In the genomic region with DNA sequence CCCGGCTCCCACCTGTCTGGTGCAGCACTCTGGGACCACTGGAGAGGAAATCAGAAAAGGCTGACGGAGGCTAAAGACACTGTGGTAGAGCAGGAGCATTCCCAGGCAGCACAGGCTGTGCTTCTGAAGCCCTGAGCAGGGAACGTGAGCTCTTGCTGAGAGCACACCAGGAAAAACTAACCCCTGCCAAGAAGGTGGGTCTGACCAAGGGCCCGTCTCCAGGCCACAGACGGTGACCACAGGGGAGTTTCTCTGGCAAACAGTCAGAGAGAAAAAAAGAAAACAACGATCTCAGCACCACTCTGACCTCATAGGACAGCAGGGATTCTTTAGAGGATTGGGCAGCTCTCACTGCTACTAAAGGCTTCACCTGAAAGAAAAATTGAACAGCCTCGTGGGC, we compare ENCODE assay signal across 15 cellular contexts.
DNase-seq lines count a peak whose midpoint lies in the region; ATAC-seq and TF ChIP-seq lines count a peak whose summit lies in the region.
"Had no signal": no experiment of that assay in that cellular context is flagged by ENCODE, and none has a peak within 500 bp of the region (broad histone marks: within the 10 kb centered on the region; RNA-seq: fewer than 3 reads in every experiment).

No MANE protein-coding gene starts in this region.

- intact Hi-C loops in Right ventricle myocardium inferior (cut with DNase I) (no loop called here), left ventricle myocardium superior (cut with micrococcal nuclease) (no loop called here), gastrocnemius medialis (cut with DNase I; ENCODE audit: low total_unique reads) (no loop called here)

- H3K27me3 ChIP-seq in right atrium auricular region (no peaks in the 10 kb centered on the region), gastrocnemius medialis (no peaks in the 10 kb centered on the region)
- H3K27me3 ChIP-seq: ascending aorta had no signal

- H3K27ac ChIP-seq in right atrium auricular region, result no peak overlapping the region
- no peak overlapping the region for H3K27ac ChIP-seq in gastrocnemius medialis
- H3K27ac ChIP-seq: ascending aorta, KMS-11 had no signal

- DNase-seq in Right ventricle myocardium inferior (ENCODE audit: missing footprints), result no peak
- DNase-seq in right atrium auricular region (ENCODE audit: low spot score), result no peak
- DNase-seq in astrocyte of the hippocampus (ENCODE audit: low read depth, low spot score), result peak; percentile 93
- no peak for DNase-seq in left ventricle myocardium superior
- DNase-seq in smooth muscle cell of the brain vasculature (ENCODE audit: low read depth, low spot score), result peak; percentile 47
- DNase-seq in NCI-H1436 treated with DMSO at 0.1 percent for 48 hours (lab: John Stamatoyannopoulos, UW), result no peak
- no peak for DNase-seq in gastrocnemius medialis
- DNase-seq: activated CD8-positive, alpha-beta T cell treated with anti-CD3 and anti-CD28 coated beads for 36 hours; effector memory CD4-positive, alpha-beta T cell; H7; NCI-H2081 treated with DMSO at 0.1 percent for 48 hours; stimulated activated CD4-positive, alpha-beta T cell treated with anti-CD3 and anti-CD28 coated beads, Interleukin-12 subunit alpha, Interleukin-12 subunit beta, amount 100 ng/mL, for 4 hours had no signal

- in situ Hi-C loops in gastrocnemius medialis (cut with MboI; ENCODE audit: low sequenced_read_pairs in 4 of 4), result no loop called here

- no peak for TF ChIP-seq POLR2A in gastrocnemius medialis (IDR thresholded peaks at IDR 0.05)

- ATAC-seq in Right ventricle myocardium inferior, result peak; percentile 80
- peak; percentile 88 for ATAC-seq in left ventricle myocardium superior
- ATAC-seq in GM19463 (IDR thresholded peaks at IDR 0.05; ENCODE audit: unreplicated experiment), result no peak
- no peak for ATAC-seq in gastrocnemius medialis
- ATAC-seq: activated CD8-positive, alpha-beta T cell treated with anti-CD3 and anti-CD28 coated beads for 36 hours had no signal

- H3K4me1 ChIP-seq in right atrium auricular region (peaks cover 0 to 5% of the 10 kb centered on the region in 2 donors), gastrocnemius medialis (no peaks in the 10 kb centered on the region)
- H3K4me1 ChIP-seq: ascending aorta had no signal

- H3K9me3 ChIP-seq in right atrium auricular region, result no peaks in the 10 kb centered on the region
- H3K9me3 ChIP-seq in gastrocnemius medialis, result no peaks in the 10 kb centered on the region
- H3K9me3 ChIP-seq: ascending aorta had no signal

- H3K4me3 ChIP-seq in right atrium auricular region (no peak overlapping the region), gastrocnemius medialis (no peak overlapping the region)
- H3K4me3 ChIP-seq: ascending aorta had no signal

- H3K36me3 ChIP-seq in right atrium auricular region, result no peaks in the 10 kb centered on the region
- no peaks in the 10 kb centered on the region for H3K36me3 ChIP-seq in gastrocnemius medialis
- H3K36me3 ChIP-seq: ascending aorta had no signal

- TF ChIP-seq CTCF in right atrium auricular region (IDR thresholded peaks at IDR 0.05), result no peak
- no peak for TF ChIP-seq CTCF in gastrocnemius medialis (IDR thresholded peaks at IDR 0.05 in 4 of 5, conservative IDR thresholded peaks at IDR 0.05 in 1 of 5)

Comparison
In these comparisons a context has a peak if more than half of its experiments do, and no peak if none do; other contexts are left out.
1. ATAC-seq: peak in Right ventricle myocardium inferior (single experiment) and left ventricle myocardium superior (single experiment); none in GM19463 (single experiment) and gastrocnemius medialis (0 of 2).
2. DNase-seq: peak in astrocyte of the hippocampus (single experiment) and smooth muscle cell of the brain vasculature (single experiment); none in Right ventricle myocardium inferior (single experiment), right atrium auricular region (single experiment), left ventricle myocardium superior (single experiment), NCI-H1436 treated with DMSO at 0.1 percent for 48 hours (single experiment) and gastrocnemius medialis (0 of 2).